22 cellular contexts compared by ENCODE assay signal in the genomic region with DNA sequence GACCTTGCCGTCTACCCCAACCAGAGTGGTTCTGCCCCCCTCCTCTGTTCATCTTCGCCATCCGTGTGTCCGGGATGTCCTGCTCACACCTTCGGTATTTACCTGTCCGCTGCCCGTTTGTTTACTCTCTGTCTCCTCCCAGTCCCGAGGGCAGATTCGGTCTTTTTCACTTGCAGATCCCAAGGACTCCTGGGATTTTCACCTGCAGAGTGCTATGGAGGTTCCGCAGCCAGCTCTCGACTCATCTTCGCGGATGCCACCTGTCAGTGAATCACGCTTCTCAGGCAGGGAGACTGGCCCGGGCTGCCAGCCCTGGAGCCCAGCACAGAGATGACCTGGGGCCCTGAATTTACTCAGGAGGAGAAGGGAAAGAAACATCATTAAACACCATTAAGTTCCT. TPM values are rescaled to one million over a fixed set of nuclear protein-coding genes. Genes with fewer than 3 reads are reported as not detected.
DNase-seq lines count a peak whose midpoint lies in the region; ATAC-seq, FAIRE-seq and TF ChIP-seq lines count a peak whose summit lies in the region.
"Had no signal": no experiment of that assay in that cellular context is flagged by ENCODE, and none has a peak within 500 bp of the region (broad histone marks: within the 10 kb centered on the region; RNA-seq: fewer than 3 reads in every experiment).

No MANE protein-coding gene starts in this region.

- H3K27me3 Mint-ChIP-seq in mesothelial cell of epicardium (ENCODE audit: low read depth) = no peaks in the 10 kb centered on the region
- H3K27me3 Mint-ChIP-seq in activated T-helper 2 cell treated with anti-CD3 and anti-CD28 coated beads, Interferon-gamma antibody, Interleukin-2, Interleukin-4, amounts not matched to agents 10 μg/mL and 5 μg/mL and 100 μg/mL, durations not matched to agents 14 hours and 24 hours and 36 hours (ENCODE audit: low read depth) = peaks cover 2% of the 10 kb centered on the region

- TF ChIP-seq POLR2A in K562 (conservative IDR thresholded peaks at IDR 0.05) = no peak
- no peak for TF ChIP-seq POLR2A in GM12891 (IDR thresholded peaks at IDR 0.05; ENCODE audit: low read depth, low read length)

- POLR2A ChIA-PET in K562 (lab: Yijun Ruan, JAX) = interaction anchor here (0.6 kb wide), 1 partner anchor 142 kb away, joined by 3 read pairs; no protein-coding TSS in a partner anchor

- CTCF ChIA-PET in K562 (lab: Yijun Ruan, JAX; ENCODE audit: low intra/inter-chr PET ratio) = no interaction called here

- H3K4me3 Mint-ChIP-seq in mesothelial cell of epicardium = no peak overlapping the region
- no peak overlapping the region for H3K4me3 Mint-ChIP-seq in activated T-helper 2 cell treated with anti-CD3 and anti-CD28 coated beads, Interferon-gamma antibody, Interleukin-2, Interleukin-4, amounts not matched to agents 10 μg/mL and 5 μg/mL and 100 μg/mL, durations not matched to agents 14 hours and 24 hours and 36 hours (ENCODE audit: low read depth)
- H3K4me3 Mint-ChIP-seq: CD8-positive, alpha-beta memory T cell had no signal

- in situ Hi-C loops in K562 (cut with MboI) = no loop called here

- no peak overlapping the region for H3K4me3 ChIP-seq in K562
- peak overlapping the region; percentile 15 to 18 for H3K4me3 ChIP-seq in stomach smooth muscle (ENCODE audit: low read length in 2 of 2)
- H3K4me3 ChIP-seq: body of pancreas, MG63, skin epidermis had no signal

- no peaks in the 10 kb centered on the region for H3K79me2 ChIP-seq in K562 (ENCODE audit: control insufficient read depth, insufficient read depth, low read length)

- peaks cover 12% of the 10 kb centered on the region; the same call in 1 of the 2 replicates for H4K20me1 ChIP-seq in K562 (replicated peaks; ENCODE audit: control insufficient read depth, insufficient read depth, low read length)

- no peak overlapping the region for H3K4me2 ChIP-seq in K562 (ENCODE audit: insufficient read depth, low read length)

- no peaks in the 10 kb centered on the region for H3K9me3 ChIP-seq in K562 (replicated peaks; ENCODE audit: control insufficient read depth, insufficient read depth, low read depth, low read length)
- H3K9me3 ChIP-seq in stomach smooth muscle (ENCODE audit: control insufficient read depth in 2 of 2, low read length in 2 of 2) = peaks cover 0 to 3% of the 10 kb centered on the region in 2 donors
- H3K9me3 ChIP-seq: body of pancreas, MG63 had no signal

- TF ChIP-seq CTCF in K562 (IDR thresholded peaks at IDR 0.05 in 2 of 3, conservative IDR thresholded peaks at IDR 0.05 in 1 of 3; ENCODE audit: insufficient read depth in 2 of 3, low read depth in 1 of 3, low read length in 3 of 3) (no peak), mesothelial cell of epicardium (IDR thresholded peaks at IDR 0.05; ENCODE audit: unreplicated experiment) (no peak)

- peak; percentile 62 for DNase-seq in DMS53 (lab: John Stamatoyannopoulos, UW)
- no peak for DNase-seq in K562 (ENCODE audit: extremely low read depth in 1 of 4, low spot score in 3 of 4)
- no peak for DNase-seq in mesothelial cell of epicardium (ENCODE audit: low spot score in 2 of 2, unreplicated experiment in 2 of 2)
- DNase-seq in GM12891 (ENCODE audit: insufficient read length, low spot score) = no peak
- DNase-seq in activated T-helper 2 cell treated with anti-CD3 and anti-CD28 coated beads, Interferon-gamma antibody, Interleukin-2, Interleukin-4, amounts not matched to agents 10 μg/mL and 5 μg/mL and 100 μg/mL, durations not matched to agents 14 hours and 24 hours and 36 hours (ENCODE audit: low spot score) = no peak
- DNase-seq: activated CD4-positive, alpha-beta T cell treated with anti-CD3 and anti-CD28 coated beads, Interleukin-2, amount 50 U/mL, for 1 hour; activated naive CD4-positive, alpha-beta T cell treated with anti-CD3 and anti-CD28 coated beads, Interleukin-2, amount 50 U/mL, for 16 hours; CD8-positive, alpha-beta memory T cell; dermis blood vessel endothelial cell; EL; head of caudate nucleus; MG63; midbrain; NCI-H187 treated with DMSO at 0.1 percent for 48 hours; SW 1271 had no signal

- H3K27ac ChIP-seq in K562 (ENCODE audit: extremely low read depth, low read depth, low read length) (no peak overlapping the region), stomach smooth muscle (ENCODE audit: low read length) (peak overlapping the region; percentile 98)
- H3K27ac ChIP-seq: epithelial cell of prostate had no signal

- no peaks in the 10 kb centered on the region for H3K9me1 ChIP-seq in K562 (ENCODE audit: control insufficient read depth, insufficient read depth, low read length)

- H3K9ac ChIP-seq in K562 (ENCODE audit: insufficient read depth in 1 of 2, low read depth in 2 of 2, low read length in 2 of 2) (no peak overlapping the region), stomach smooth muscle (ENCODE audit: low read length in 2 of 2) (peak overlapping the region; percentile 55 to 61)

- no peaks in the 10 kb centered on the region; a peak in 1 of 5 replicates for H3K4me1 ChIP-seq in K562 (replicated peaks in 1 of 2; ENCODE audit: control insufficient read depth in 2 of 2, insufficient read depth in 2 of 2, low read length in 2 of 2)
- peaks cover 75% of the 10 kb centered on the region for H3K4me1 ChIP-seq in stomach smooth muscle (ENCODE audit: control insufficient read depth, insufficient read depth, low read length)
- H3K4me1 ChIP-seq: body of pancreas had no signal

- no peaks in the 10 kb centered on the region for H3K9me3 Mint-ChIP-seq in mesothelial cell of epicardium
- no peaks in the 10 kb centered on the region for H3K9me3 Mint-ChIP-seq in activated T-helper 2 cell treated with anti-CD3 and anti-CD28 coated beads, Interferon-gamma antibody, Interleukin-2, Interleukin-4, amounts not matched to agents 10 μg/mL and 5 μg/mL and 100 μg/mL, durations not matched to agents 14 hours and 24 hours and 36 hours
- H3K9me3 Mint-ChIP-seq: CD8-positive, alpha-beta memory T cell had no signal

- TF ChIP-seq RAD21 in K562 (CRISPR knock-in tag; conservative IDR thresholded peaks at IDR 0.05 in 1 of 2, IDR thresholded peaks at IDR 0.05 in 1 of 2) = no peak

- FAIRE-seq in K562 (lab: Jason Lieb, UNC) (no peak), GM12891 (lab: Jason Lieb, UNC) (no peak)
- FAIRE-seq: islet of Langerhans had no signal

- peaks cover 60 to 76% of the 10 kb centered on the region in 2 experiments for H3K27me3 ChIP-seq in K562 (ENCODE audit: control insufficient read depth in 2 of 2, insufficient read depth in 2 of 2, low read length in 2 of 2)
- no peaks in the 10 kb centered on the region for H3K27me3 ChIP-seq in stomach smooth muscle (ENCODE audit: control insufficient read depth in 1 of 2, insufficient read depth in 2 of 2, low read length in 2 of 2)
- H3K27me3 ChIP-seq: body of pancreas, MG63 had no signal

- no peak for TF ChIP-seq EP300 in K562 (IDR thresholded peaks at IDR 0.05; ENCODE audit: low read length)

- H3K36me3 Mint-ChIP-seq in mesothelial cell of epicardium = no peaks in the 10 kb centered on the region
- no peaks in the 10 kb centered on the region for H3K36me3 Mint-ChIP-seq in activated T-helper 2 cell treated with anti-CD3 and anti-CD28 coated beads, Interferon-gamma antibody, Interleukin-2, Interleukin-4, amounts not matched to agents 10 μg/mL and 5 μg/mL and 100 μg/mL, durations not matched to agents 14 hours and 24 hours and 36 hours (ENCODE audit: low read depth)
- H3K36me3 Mint-ChIP-seq: CD8-positive, alpha-beta memory T cell had no signal

- no TSS peak for BruUV-seq in K562 (replicated peaks; lab: Mats Ljungman, UMichigan)

- H3K36me3 ChIP-seq in K562 (ENCODE audit: control insufficient read depth, insufficient read depth, low read length) (no peaks in the 10 kb centered on the region), stomach smooth muscle (ENCODE audit: control insufficient read depth in 2 of 2, insufficient read depth in 2 of 2, low read length in 2 of 2) (peaks cover 2 to 28% of the 10 kb centered on the region in 2 donors)
- H3K36me3 ChIP-seq: MG63 had no signal

- WGBS in K562 (ENCODE audit: insufficient coverage, low coverage, missing lambda C conversion rate) = 18% methylated on average over 15 of the region's 15 CpGs

- intact Hi-C loops in K562 (cut with micrococcal nuclease) = no loop called here
- intact Hi-C loops in activated T-helper 2 cell treated with anti-CD3 and anti-CD28 coated beads, Interferon-gamma antibody, Interleukin-2, Interleukin-4, amounts not matched to agents 10 μg/mL and 5 μg/mL and 100 μg/mL, durations not matched to agents 14 hours and 24 hours and 36 hours (cut with micrococcal nuclease) = no loop called here

- H2AFZ ChIP-seq in K562 (ENCODE audit: low read depth, low read length) = no peak overlapping the region

- H3K27ac Mint-ChIP-seq in mesothelial cell of epicardium = peak overlapping the region; percentile 79
- H3K27ac Mint-ChIP-seq in activated T-helper 2 cell treated with anti-CD3 and anti-CD28 coated beads, Interferon-gamma antibody, Interleukin-2, Interleukin-4, amounts not matched to agents 10 μg/mL and 5 μg/mL and 100 μg/mL, durations not matched to agents 14 hours and 24 hours and 36 hours = no peak overlapping the region
- H3K27ac Mint-ChIP-seq: CD8-positive, alpha-beta memory T cell had no signal

- H3K4me1 Mint-ChIP-seq in mesothelial cell of epicardium = peaks cover 28% of the 10 kb centered on the region
- no peaks in the 10 kb centered on the region for H3K4me1 Mint-ChIP-seq in activated T-helper 2 cell treated with anti-CD3 and anti-CD28 coated beads, Interferon-gamma antibody, Interleukin-2, Interleukin-4, amounts not matched to agents 10 μg/mL and 5 μg/mL and 100 μg/mL, durations not matched to agents 14 hours and 24 hours and 36 hours (ENCODE audit: low read depth)
- H3K4me1 Mint-ChIP-seq: CD8-positive, alpha-beta memory T cell had no signal

- ATAC-seq in K562 (no peak), GM19463 (IDR thresholded peaks at IDR 0.05; ENCODE audit: unreplicated experiment) (no peak), HG02623 (IDR thresholded peaks at IDR 0.05; ENCODE audit: unreplicated experiment) (no peak)
- ATAC-seq: body of pancreas had no signal

RNA-seq across cellular contexts. Expression of gene CRISPLD2, which starts 8.1 kb away (rescaled TPM):
- total RNA-seq in K562 (2011; cell fraction: chromatin; rRNA removed; ENCODE audit: low replicate concordance) = 0.42 TPM in 1 of 2 replicates, not detected in the other
- 0.13 and 0.17 TPM in 2 replicates for total RNA-seq in K562 (2011; cell fraction: nucleolus; rRNA removed)
- total RNA-seq in K562 (2011; cell fraction: nucleoplasm; rRNA removed) = 0.31 TPM in 1 of 2 replicates, not detected in the other
- 0.12 TPM in 1 of 2 replicates, not detected in the other for total RNA-seq in K562 (2014; rRNA removed)
- total RNA-seq in K562 (2014; rRNA removed; fragmentation: Illumina TruSeq; extraction: Trizol) = 0.04 and 0.10 TPM in 2 replicates
- total RNA-seq in K562 (2015; rRNA removed; fragmentation: Illumina TruSeq; extraction: Trizol) = not detected in 2 replicates
- 0.22 and 0.24 TPM in 2 replicates for total RNA-seq in K562 (2021)
- 0.05 TPM in 1 of 2 replicates, not detected in the other for polyA plus RNA-seq in K562 (2011; rRNA removed)
- 0.03 and 0.19 TPM in 2 replicates for polyA plus RNA-seq in K562 (2011; cell fraction: cytosol; rRNA removed)
- 0.34 TPM in 1 of 2 replicates, not detected in the other for polyA plus RNA-seq in K562 (2011; cell fraction: nucleus; rRNA removed)
- 0.07 and 0.16 TPM in 2 replicates for polyA plus RNA-seq in K562 (2012)
- 0.03 and 0.06 TPM in 2 replicates for polyA plus RNA-seq in K562 (2014; fragmentation: Illumina TruSeq; extraction: Trizol)
- polyA plus RNA-seq in K562 (2014; fragmentation: Nextera tagmentation; extraction: Ambion mirVana) = under 1 TPM in 1 of 2 experiments, not detected in 1; 0.03 TPM
- polyA plus RNA-seq in K562 (2014; rRNA removed) = 0.08 TPM in 1 of 2 replicates, not detected in the other
- polyA minus RNA-seq in K562 (2011; rRNA and poly(A)+ RNA removed) = 0.04 and 0.06 TPM in 2 replicates
- not detected in 2 replicates for polyA minus RNA-seq in K562 (2011; cell fraction: cytosol; rRNA and poly(A)+ RNA removed)
- 0.27 TPM in 1 of 2 replicates, not detected in the other for polyA minus RNA-seq in K562 (2011; cell fraction: nucleus; rRNA and poly(A)+ RNA removed)
- 72.4 to 83.0 TPM (median 80.1 TPM) in 3 replicates for total RNA-seq in mesothelial cell of epicardium
- polyA plus RNA-seq in GM12891 (2012; ENCODE audit: low read depth, missing spikeins) = 0.10 TPM
- total RNA-seq in activated T-helper 2 cell treated with anti-CD3 and anti-CD28 coated beads, Interferon-gamma antibody, Interleukin-2, Interleukin-4, amounts not matched to agents 10 μg/mL and 5 μg/mL and 100 μg/mL, durations not matched to agents 14 hours and 24 hours and 36 hours = 0.16 and 0.23 TPM in 2 replicates

Comparison
In these comparisons a context has a peak if more than half of its experiments do, and no peak if none do; other contexts are left out.
1. H3K9ac ChIP-seq: peak in stomach smooth muscle (2 of 2); none in K562 (0 of 2).
2. RNA of gene CRISPLD2, which starts 8.1 kb away (total RNA-seq): 72.4 to 83.0 TPM in mesothelial cell of epicardium; 0.16 to 0.23 TPM in activated T-helper 2 cell treated with anti-CD3 and anti-CD28 coated beads, Interferon-gamma antibody, Interleukin-2, Interleukin-4, amounts not matched to agents 10 μg/mL and 5 μg/mL and 100 μg/mL, durations not matched to agents 14 hours and 24 hours and 36 hours and 0.04 to 0.42 TPM in K562; every median in the first group is over 10 times any median in the second.